Comparison of ENCODE assay signal across 8 cellular contexts in genomic region chr11:95067828-95068244, GRCh38. TPM values are rescaled to one million over a fixed set of nuclear protein-coding genes. Genes with fewer than 3 reads are reported as not detected.
DNase-seq lines count a peak whose midpoint lies in the region; ATAC-seq and TF ChIP-seq lines count a peak whose summit lies in the region.

No MANE protein-coding gene starts in this region.

- H3K27ac ChIP-seq in Panc1 (ENCODE audit: low read length): peak overlapping the region; percentile 94
- H3K27ac ChIP-seq in mesenchymal stem cell (ENCODE audit: low read length, poor library complexity, severe bottlenecking): peak overlapping the region; percentile 78
- peak overlapping the region; percentile 93 to 99 (median 96) for H3K27ac ChIP-seq in upper lobe of left lung

- peak overlapping the region; percentile 96 for H2AFZ ChIP-seq in mesenchymal stem cell (ENCODE audit: low read depth, low read length)

- POLR2A ChIA-PET in Panc1 (lab: Charles Lee): interaction anchor here (0.5 to 0.6 kb wide), 3 partner anchors 40 to 722 kb away, joined by 3 to 9 read pairs (median 3); partner anchors contain the start of gene FAM76B

- H3K4ac ChIP-seq in mesenchymal stem cell (ENCODE audit: low read depth in 1 of 2, low read length in 2 of 2): peak overlapping the region; percentile 16 to 93

- in situ Hi-C loops in Panc1 (cut with HindIII; ENCODE audit: low pct_unique_long_range_greater_than_20kb, low sequenced_read_pairs): no loop called here

- TF ChIP-seq POLR2A in upper lobe of left lung (IDR thresholded peaks at IDR 0.05): no peak

- H3K9me3 ChIP-seq in Panc1 (ENCODE audit: control insufficient read depth, insufficient read depth, low read depth, low read length) (no peaks in the 10 kb centered on the region), mesenchymal stem cell (ENCODE audit: control insufficient read depth, low read length) (no peaks in the 10 kb centered on the region), upper lobe of left lung (no peaks in the 10 kb centered on the region)

- peak overlapping the region; percentile 72 for H4K8ac ChIP-seq in mesenchymal stem cell (ENCODE audit: low read length)

- peak overlapping the region; percentile 41 for H3K4me2 ChIP-seq in mesenchymal stem cell (ENCODE audit: low read length, poor library complexity, severe bottlenecking)

- peaks cover 2% of the 10 kb centered on the region for H3K79me1 ChIP-seq in mesenchymal stem cell (replicated peaks; ENCODE audit: low read length, poor library complexity, severe bottlenecking)

- no peaks in the 10 kb centered on the region for H3K27me3 ChIP-seq in Panc1 (ENCODE audit: control insufficient read depth, insufficient read depth, low read length)
- no peaks in the 10 kb centered on the region for H3K27me3 ChIP-seq in mesenchymal stem cell (ENCODE audit: control insufficient read depth in 1 of 2, insufficient read depth in 1 of 2, low read length in 2 of 2)
- no peaks in the 10 kb centered on the region for H3K27me3 ChIP-seq in upper lobe of left lung

- WGBS in mesenchymal stem cell: under 1% methylated on average over 17 of the region's 17 CpGs
- WGBS in upper lobe of left lung, 2 donors: 0 to 1% methylated on average over 17 of the region's 17 CpGs

- H3K14ac ChIP-seq in mesenchymal stem cell (ENCODE audit: low read length in 2 of 2): peak overlapping the region in 1 of 2 experiments; percentile 98

- intact Hi-C loops in Panc1 (cut with micrococcal nuclease; ENCODE audit: unreplicated experiment): loop anchor here (2.0 to 10.0 kb wide), 4 partner anchors 83 to 697 kb away; partner anchors contain the start of genes CWC15, KDM4D and SESN3

- no peak for TF ChIP-seq EP300 in upper lobe of left lung (IDR thresholded peaks at IDR 0.05)

- peak overlapping the region; percentile 96 for H3K9ac ChIP-seq in mesenchymal stem cell (ENCODE audit: low read length)

- H3K36me3 ChIP-seq in Panc1 (ENCODE audit: control insufficient read depth, insufficient read depth, low read length) (peaks cover 2% of the 10 kb centered on the region; the same call in 1 of the 2 replicates), mesenchymal stem cell (ENCODE audit: control insufficient read depth in 1 of 2, insufficient read depth in 2 of 2, low read depth in 1 of 2, low read length in 2 of 2) (peaks cover 0 to 6% of the 10 kb centered on the region in 2 experiments), upper lobe of left lung (no peaks in the 10 kb centered on the region)

- DNase-seq in NCI-H510A treated with DMSO at 0.1 percent for 48 hours (lab: John Stamatoyannopoulos, UW) (peak; percentile 52), NCI-H510A (lab: John Stamatoyannopoulos, UW) (no peak), Panc1 (ENCODE audit: low read depth, low spot score) (peak; percentile 33), choroid plexus epithelial cell (ENCODE audit: low read depth) (no peak), mesenchymal stem cell (no peak), upper lobe of left lung (no peak)

- H2AK5ac ChIP-seq in mesenchymal stem cell (ENCODE audit: low read length, severe bottlenecking): no peak overlapping the region

- CTCF ChIA-PET in Panc1 (lab: Charles Lee): interaction anchor here (0.8 kb wide), 1 partner anchor 8 kb away, joined by 3 read pairs; no protein-coding TSS in a partner anchor

- H4K91ac ChIP-seq in mesenchymal stem cell (ENCODE audit: low read length): peak overlapping the region; percentile 60

- BruUV-seq in Panc1 (replicated peaks; lab: Mats Ljungman, UMichigan): no TSS peak

- peaks cover 8% of the 10 kb centered on the region; the same call in 1 of the 2 replicates for H3K4me1 ChIP-seq in Panc1 (ENCODE audit: control insufficient read depth, insufficient read depth, low read length)
- no peaks in the 10 kb centered on the region for H3K4me1 ChIP-seq in mesenchymal stem cell (ENCODE audit: control insufficient read depth, insufficient read depth, low read depth, low read length)
- H3K4me1 ChIP-seq in upper lobe of left lung: peaks cover 6 to 15% (median 10%) of the 10 kb centered on the region in 4 donors

- H3K4me3 ChIP-seq in Panc1 (ENCODE audit: low read depth in 2 of 2, low read length in 2 of 2) (peak overlapping the region; percentile 83 to 90), choroid plexus epithelial cell (ENCODE audit: low read depth, low read length) (peak overlapping the region; percentile 87), mesenchymal stem cell (ENCODE audit: insufficient read depth in 1 of 2, low read depth in 1 of 2, low read length in 2 of 2) (peak overlapping the region; percentile 69 to 93), upper lobe of left lung (peak overlapping the region; percentile 63 to 76 (median 70))

- TF ChIP-seq CTCF in Panc1 (IDR thresholded peaks at IDR 0.05): no peak
- no peak for TF ChIP-seq CTCF in choroid plexus epithelial cell (conservative IDR thresholded peaks at IDR 0.05; ENCODE audit: low read depth, low read length)
- no peak for TF ChIP-seq CTCF in upper lobe of left lung (IDR thresholded peaks at IDR 0.05)

- peak overlapping the region in 1 of 2 experiments; percentile 92 for H2BK12ac ChIP-seq in mesenchymal stem cell (ENCODE audit: low read length in 2 of 2)

- H2BK120ac ChIP-seq in mesenchymal stem cell (ENCODE audit: low read depth, low read length): no peak overlapping the region

- H2BK5ac ChIP-seq in mesenchymal stem cell (ENCODE audit: low read depth, low read length, poor library complexity, severe bottlenecking): no peak overlapping the region

- no peak overlapping the region for H2BK15ac ChIP-seq in mesenchymal stem cell (ENCODE audit: low read depth, poor library complexity, severe bottlenecking)

- peak overlapping the region in 1 of 2 experiments; percentile 95 for H3K23ac ChIP-seq in mesenchymal stem cell (ENCODE audit: low read length in 2 of 2)

- peak overlapping the region; percentile 16 to 97 for H3K18ac ChIP-seq in mesenchymal stem cell (ENCODE audit: low read depth in 1 of 2, low read length in 2 of 2)

- ATAC-seq in Panc1 (peak; percentile 3; the same call in 1 of the 2 replicates), upper lobe of left lung (ENCODE audit: low FRiP score in 2 of 2) (peak in 1 of 2 donors; percentile 4), HG03432 (IDR thresholded peaks at IDR 0.05; ENCODE audit: unreplicated experiment) (no peak), GM18873 (IDR thresholded peaks at IDR 0.05; ENCODE audit: low FRiP score, unreplicated experiment) (no peak)

RNA-seq across cellular contexts. Expression of gene SRSF8, which starts 1.1 kb away (rescaled TPM):
- total RNA-seq in Panc1 (2021; ENCODE audit: unreplicated experiment) (40.6 TPM), upper lobe of left lung (10 to 100 TPM; 16.8 to 42.9 (median 35.7) TPM)
- polyA plus RNA-seq in Panc1 (2012; ENCODE audit: insufficient read length): 29.1 TPM
- 27.3 TPM for polyA plus RNA-seq in mesenchymal stem cell (2013, experiment 1 of 2)
- polyA plus RNA-seq in mesenchymal stem cell (2013, experiment 2 of 2): 27.1 TPM

RNA-seq across cellular contexts. Expression of gene KDM4F, which starts 18.6 kb away (rescaled TPM):
- total RNA-seq in Panc1 (2021; ENCODE audit: unreplicated experiment) (not detected), upper lobe of left lung (not detected)
- polyA plus RNA-seq in Panc1 (2012; ENCODE audit: insufficient read length): not detected
- not detected for polyA plus RNA-seq in mesenchymal stem cell (2013, experiment 1 of 2)
- polyA plus RNA-seq in mesenchymal stem cell (2013, experiment 2 of 2): not detected

RNA-seq across cellular contexts. Expression of gene ENDOD1, which starts 21.8 kb away (rescaled TPM):
- total RNA-seq in Panc1 (2021; ENCODE audit: unreplicated experiment): 28.2 TPM
- 14.2 TPM for polyA plus RNA-seq in Panc1 (2012; ENCODE audit: insufficient read length)
- polyA plus RNA-seq in mesenchymal stem cell (2013, experiment 1 of 2): 46.6 TPM
- 46.8 TPM for polyA plus RNA-seq in mesenchymal stem cell (2013, experiment 2 of 2)
- 10 to 100 TPM; 15.7 to 37.3 (median 27.1) TPM for total RNA-seq in upper lobe of left lung

RNA-seq across cellular contexts. Expression of gene KDM4E, which starts 42.8 kb away (rescaled TPM):
- total RNA-seq in Panc1 (2021; ENCODE audit: unreplicated experiment) (not detected), upper lobe of left lung (not detected)
- polyA plus RNA-seq in Panc1 (2012; ENCODE audit: insufficient read length): not detected
- not detected for polyA plus RNA-seq in mesenchymal stem cell (2013, experiment 1 of 2)
- not detected for polyA plus RNA-seq in mesenchymal stem cell (2013, experiment 2 of 2)

Comparison
In these comparisons a context has a peak if more than half of its experiments do, and no peak if none do; other contexts are left out.
1. DNase-seq: peak in NCI-H510A treated with DMSO at 0.1 percent for 48 hours (single experiment) and Panc1 (single experiment); none in NCI-H510A (single experiment), choroid plexus epithelial cell (single experiment), mesenchymal stem cell (single experiment) and upper lobe of left lung (0 of 2).
2. Peak in every context shown above with its lines, with median percentiles within 50 percentile points of each other: H3K27ac ChIP-seq and H3K4me3 ChIP-seq.